ENCODE assay signal across 12 cellular contexts in the genomic region with DNA sequence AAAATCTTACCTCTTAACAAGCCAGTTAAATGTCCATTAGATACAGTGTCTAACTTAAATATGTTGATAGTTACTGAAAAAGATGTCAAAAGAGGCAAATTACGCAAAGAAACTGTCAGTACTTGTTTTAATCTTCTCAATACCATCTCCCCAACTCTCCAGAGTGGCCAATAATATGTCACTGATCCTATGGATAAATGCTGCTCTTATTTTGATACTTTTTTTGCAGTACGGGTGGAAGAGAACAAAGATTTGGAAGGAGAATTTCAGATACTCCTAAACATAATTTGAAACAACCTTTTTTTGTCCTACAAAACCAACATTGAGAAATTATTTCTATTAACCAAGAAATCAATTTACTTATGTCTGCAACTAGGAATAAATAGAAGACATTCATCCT.
DNase-seq lines count a peak whose midpoint lies in the region; ATAC-seq, FAIRE-seq and TF ChIP-seq lines count a peak whose summit lies in the region.
"Had no signal": no experiment of that assay in that cellular context is flagged by ENCODE, and none has a peak within 500 bp of the region (broad histone marks: within the 10 kb centered on the region; RNA-seq: fewer than 3 reads in every experiment).

No MANE protein-coding gene starts in this region.

- no peak for TF ChIP-seq EP300 in HepG2 (IDR thresholded peaks at IDR 0.05; ENCODE audit: low read depth in 2 of 2, low read length in 2 of 2)
- no peak for TF ChIP-seq EP300 in HepG2 (CRISPR knock-in tag; IDR thresholded peaks at IDR 0.05; ENCODE audit: borderline replicate concordance)

- no peaks in the 10 kb centered on the region for H3K9me3 Mint-ChIP-seq in natural killer cell treated with Interleukin-12 subunit alpha and Interleukin-12 subunit beta and Interleukin-15 and Interleukin-18, amount 100 ng/mL, for 72 hours
- no peaks in the 10 kb centered on the region for H3K9me3 Mint-ChIP-seq in natural killer cell
- no peaks in the 10 kb centered on the region for H3K9me3 Mint-ChIP-seq in osteocyte (ENCODE audit: unreplicated experiment)
- H3K9me3 Mint-ChIP-seq: stimulated activated naive B cell treated with anti-CD40 and anti-IgM and Interleukin-4, amounts not matched to agents 10 μg/mL and 1 μg/mL and 100 μg/mL, for 72 hours had no signal

- in situ Hi-C loops in HepG2 (cut with HindIII; ENCODE audit: extremely low pct_ligation_motif_present, low pct_unique_long_range_greater_than_20kb), result no loop called here

- no peak for TF ChIP-seq RAD21 in HepG2 (CRISPR knock-in tag; IDR thresholded peaks at IDR 0.05)

- H3K4me1 ChIP-seq in esophagus squamous epithelium (peaks cover 0 to 47% (median 5%) of the 10 kb centered on the region in 3 donors), HepG2 (ENCODE audit: insufficient read depth, low read length) (peaks cover 10% of the 10 kb centered on the region)

- H3K27me3 Mint-ChIP-seq in natural killer cell treated with Interleukin-12 subunit alpha and Interleukin-12 subunit beta and Interleukin-15 and Interleukin-18, amount 100 ng/mL, for 72 hours, result peaks cover 6 to 16% of the 10 kb centered on the region in 2 donors
- H3K27me3 Mint-ChIP-seq in natural killer cell (ENCODE audit: low read depth in 2 of 2) (peaks cover 13 to 43% of the 10 kb centered on the region in 2 donors), osteocyte (ENCODE audit: unreplicated experiment) (no peaks in the 10 kb centered on the region)

- H2AFZ ChIP-seq in HepG2 (ENCODE audit: low read length), result no peak overlapping the region

- POLR2A ChIA-PET in HepG2 (lab: Yijun Ruan, JAX), result interaction anchor here (2.3 kb wide), 1 partner anchor 14 kb away, joined by 15 read pairs; no protein-coding TSS in a partner anchor

- no peaks in the 10 kb centered on the region for H3K27me3 ChIP-seq in esophagus squamous epithelium
- no peaks in the 10 kb centered on the region for H3K27me3 ChIP-seq in HepG2 (ENCODE audit: control insufficient read depth in 1 of 2, insufficient read depth in 2 of 2, low read length in 2 of 2)

- no peaks in the 10 kb centered on the region for H3K36me3 Mint-ChIP-seq in natural killer cell treated with Interleukin-12 subunit alpha and Interleukin-12 subunit beta and Interleukin-15 and Interleukin-18, amount 100 ng/mL, for 72 hours
- H3K36me3 Mint-ChIP-seq in natural killer cell (no peaks in the 10 kb centered on the region), osteocyte (ENCODE audit: unreplicated experiment) (no peaks in the 10 kb centered on the region)
- H3K36me3 Mint-ChIP-seq: stimulated activated naive B cell treated with anti-CD40 and anti-IgM and Interleukin-4, amounts not matched to agents 10 μg/mL and 1 μg/mL and 100 μg/mL, for 72 hours had no signal

- H3K4me3 ChIP-seq in esophagus squamous epithelium, result peak overlapping the region in 2 of 4 donors; percentile 17 to 52
- H3K4me3 ChIP-seq in HepG2 (replicated peaks in 1 of 3; ENCODE audit: insufficient read depth in 1 of 3, low read depth in 2 of 3, low read length in 3 of 3), result no peak overlapping the region

- 39 to 42% methylated on average over 2 of the region's 2 CpGs for WGBS in esophagus squamous epithelium, 2 donors
- 44% methylated on average over 2 of the region's 2 CpGs for WGBS in HepG2 (ENCODE audit: low lambda C conversion rate)

- H3K4me3 Mint-ChIP-seq in natural killer cell treated with Interleukin-12 subunit alpha and Interleukin-12 subunit beta and Interleukin-15 and Interleukin-18, amount 100 ng/mL, for 72 hours, result peak overlapping the region; percentile 53
- no peak overlapping the region for H3K4me3 Mint-ChIP-seq in natural killer cell
- H3K4me3 Mint-ChIP-seq in osteocyte (ENCODE audit: unreplicated experiment), result peak overlapping the region; percentile 57

- intact Hi-C loops in natural killer cell (cut with micrococcal nuclease) (loop anchor here (1.0 to 10.0 kb wide), 2 partner anchors 14 to 103 kb away; no protein-coding TSS in a partner anchor), esophagus squamous epithelium (cut with DNase I) (no loop called here), HepG2 (cut with micrococcal nuclease; ENCODE audit: unreplicated experiment) (loop anchor here (1.0 kb wide), 1 partner anchor 14 kb away; no protein-coding TSS in a partner anchor)

- H3K27ac Mint-ChIP-seq in natural killer cell treated with Interleukin-12 subunit alpha and Interleukin-12 subunit beta and Interleukin-15 and Interleukin-18, amount 100 ng/mL, for 72 hours, result no peak overlapping the region
- H3K27ac Mint-ChIP-seq in natural killer cell (no peak overlapping the region), osteocyte (ENCODE audit: unreplicated experiment) (peak overlapping the region; percentile 95)
- H3K27ac Mint-ChIP-seq: stimulated activated naive B cell treated with anti-CD40 and anti-IgM and Interleukin-4, amounts not matched to agents 10 μg/mL and 1 μg/mL and 100 μg/mL, for 72 hours had no signal

- no peak for TF ChIP-seq CTCF in natural killer cell (IDR thresholded peaks at IDR 0.05)
- no peak for TF ChIP-seq CTCF in esophagus squamous epithelium (IDR thresholded peaks at IDR 0.05)
- no peak for TF ChIP-seq CTCF in osteocyte (IDR thresholded peaks at IDR 0.05)
- no peak for TF ChIP-seq CTCF in HepG2 (CRISPR knock-in tag; IDR thresholded peaks at IDR 0.05)
- no peak for TF ChIP-seq CTCF in D721Med (IDR thresholded peaks at IDR 0.05; ENCODE audit: insufficient read depth, missing control alignments)

- TF ChIP-seq POLR2A in esophagus squamous epithelium (IDR thresholded peaks at IDR 0.05) (no peak), HepG2 (IDR thresholded peaks at IDR 0.05; ENCODE audit: insufficient read depth in 1 of 2, low read depth in 2 of 2, low read length in 2 of 2) (no peak)

- H3K27ac ChIP-seq in esophagus squamous epithelium (peak overlapping the region; percentile 28 to 85 (median 74)), HepG2 (ENCODE audit: extremely low read length, insufficient read depth, low read length) (no peak overlapping the region)
- H3K27ac ChIP-seq: SK-N-MC had no signal

- no peak overlapping the region for H3K9ac ChIP-seq in HepG2 (ENCODE audit: insufficient read depth, low read depth, low read length)

- CTCF ChIA-PET in HepG2 (lab: Yijun Ruan, JAX; ENCODE audit: low intra/inter-chr PET ratio, low total read pairs), result no interaction called here

- peaks cover 8 to 10% of the 10 kb centered on the region in 2 donors for H3K4me1 Mint-ChIP-seq in natural killer cell treated with Interleukin-12 subunit alpha and Interleukin-12 subunit beta and Interleukin-15 and Interleukin-18, amount 100 ng/mL, for 72 hours (ENCODE audit: low read depth in 2 of 2)
- peaks cover 15 to 16% of the 10 kb centered on the region in 2 donors for H3K4me1 Mint-ChIP-seq in natural killer cell
- peaks cover 68% of the 10 kb centered on the region for H3K4me1 Mint-ChIP-seq in osteocyte (ENCODE audit: unreplicated experiment)

- no peaks in the 10 kb centered on the region for H4K20me1 ChIP-seq in HepG2 (ENCODE audit: insufficient read depth, low read length)

- DNase-seq in natural killer cell treated with Interleukin-12 subunit alpha and Interleukin-12 subunit beta and Interleukin-15 and Interleukin-18, amount 100 ng/mL, for 72 hours (ENCODE audit: low spot score), result no peak
- no peak for DNase-seq in natural killer cell
- DNase-seq in esophagus squamous epithelium (lab: John Stamatoyannopoulos, UW), result no peak
- no peak for DNase-seq in osteocyte (ENCODE audit: extremely low spot score, unreplicated experiment)
- DNase-seq in NCI-H2107 (lab: John Stamatoyannopoulos, UW), result no peak
- no peak for DNase-seq in HepG2 (ENCODE audit: low spot score)
- no peak for DNase-seq in D721Med (ENCODE audit: insufficient read length, low spot score)
- DNase-seq: activated CD4-positive, alpha-beta T cell treated with anti-CD3 and anti-CD28 coated beads for 4 hours; activated effector memory CD4-positive, alpha-beta T cell treated with Interleukin-2 at 50 U/mL for 16 hours; stimulated activated naive B cell treated with anti-CD40 and anti-IgM and Interleukin-4, amounts not matched to agents 10 μg/mL and 1 μg/mL and 100 μg/mL, for 72 hours had no signal

- no peak for ATAC-seq in natural killer cell treated with Interleukin-12 subunit alpha and Interleukin-12 subunit beta and Interleukin-15 and Interleukin-18, amount 100 ng/mL, for 72 hours
- no peak for ATAC-seq in natural killer cell
- no peak for ATAC-seq in HepG2
- no peak for ATAC-seq in GM18907 (IDR thresholded peaks at IDR 0.05; ENCODE audit: unreplicated experiment)

- FAIRE-seq in HepG2 (lab: Jason Lieb, UNC), result no peak
- FAIRE-seq in D721Med (lab: Jason Lieb, UNC), result no peak

- H3K79me2 ChIP-seq in HepG2 (ENCODE audit: insufficient read depth, low read length), result no peaks in the 10 kb centered on the region

- no peak overlapping the region for H3K4me2 ChIP-seq in HepG2 (ENCODE audit: low read depth, low read length)

- H3K9me3 ChIP-seq in esophagus squamous epithelium, result no peaks in the 10 kb centered on the region
- no peaks in the 10 kb centered on the region for H3K9me3 ChIP-seq in HepG2 (ENCODE audit: low read length)

- H3K36me3 ChIP-seq in esophagus squamous epithelium (no peaks in the 10 kb centered on the region), HepG2 (replicated peaks in 1 of 2; ENCODE audit: control insufficient read depth in 1 of 2, insufficient read depth in 2 of 2, low read length in 2 of 2) (no peaks in the 10 kb centered on the region)

- no TSS peak for BruUV-seq in HepG2 (replicated peaks; lab: Mats Ljungman, UMichigan)

TF ChIP-seq in HepG2, 621 proteins besides CTCF, POLR2A, EP300 and RAD21 (continues in another document):
- no peak for TF ChIP-seq ZNF18 (CRISPR knock-in tag; IDR thresholded peaks at IDR 0.05; ENCODE audit: insufficient replicate concordance)
